ENCODE assay signal across 19 cellular contexts in the genomic region with DNA sequence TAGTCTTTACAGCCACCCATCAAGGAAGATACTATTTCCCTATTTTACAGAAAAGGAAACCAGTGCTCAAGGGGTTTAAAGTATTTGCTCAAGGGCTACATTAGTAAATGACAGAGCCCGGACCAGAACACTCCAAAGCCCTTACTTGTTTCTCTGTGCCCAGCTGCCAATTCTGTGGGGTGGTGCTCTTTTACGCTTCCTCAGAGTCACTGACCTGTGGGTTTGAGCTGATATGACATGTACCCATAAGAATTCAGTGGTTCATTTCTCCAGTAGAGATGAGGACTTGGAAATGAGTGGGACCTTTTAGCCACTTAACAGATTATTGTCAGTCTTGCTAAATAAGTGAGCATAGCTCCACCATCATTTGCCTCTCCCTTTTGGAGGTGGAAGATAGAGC. TPM values are rescaled to one million over a fixed set of nuclear protein-coding genes. Genes with fewer than 3 reads are reported as not detected.
"Had no signal": no experiment of that assay in that cellular context is flagged by ENCODE, and none has a peak within 500 bp of the region (broad histone marks: within the 10 kb centered on the region; RNA-seq: fewer than 3 reads in every experiment).

No MANE protein-coding gene starts in this region.

- H3K4me2 ChIP-seq: hepatocyte had no signal

- H3K79me2 ChIP-seq: hepatocyte had no signal

- DNase-seq: activated B cell treated with CpG ODN at 0.5 μM for 24 hours; activated CD4-positive, alpha-beta T cell treated with anti-CD3 and anti-CD28 coated beads, Interleukin-2, amount 10 ng/mL, durations not matched to agents 24 days and 14 days; activated CD8-positive, alpha-beta memory T cell treated with anti-CD3 and anti-CD28 coated beads for 24 hours; activated naive CD4-positive, alpha-beta T cell treated with anti-CD3 and anti-CD28 coated beads, Interleukin-2, amount 10 ng/mL, durations not matched to agents 7 days and 5 days; cortex of kidney; effector memory CD4-positive, alpha-beta T cell; naive thymus-derived CD8-positive, alpha-beta T cell; retina; stimulated activated CD4-positive, alpha-beta T cell treated with anti-CD3 and anti-CD28 coated beads, Interleukin-15, amount 100 ng/mL, for 24 hours; stimulated activated CD4-positive, alpha-beta T cell treated with anti-CD3 and anti-CD28 coated beads, Interleukin-4, amount 100 ng/mL, for 4 hours; stomach; tibial artery had no signal

- ATAC-seq: activated T-helper 17 cell treated with anti-CD3 and anti-CD28 coated beads, Interleukin-2, amount 50 U/mL, for 72 hours; naive thymus-derived CD8-positive, alpha-beta T cell had no signal

- H3K9me3 ChIP-seq: neutrophil, tibial artery had no signal

- H2AFZ ChIP-seq: hepatocyte had no signal

- H3K36me3 ChIP-seq: neutrophil, stomach, tibial artery had no signal

- H3K27me3 ChIP-seq: hepatocyte, tibial artery had no signal

- H3K4me3 ChIP-seq: hepatocyte, lung, stomach, tibial artery had no signal

- H3K27ac ChIP-seq: hepatocyte, neutrophil, stomach, tibial artery had no signal

- H3K4me1 ChIP-seq: stomach had no signal

RNA-seq across cellular contexts. Expression of a gene that starts 37.4 kb away (rescaled TPM):
- total RNA-seq: activated B cell treated with CpG ODN at 0.5 μM for 24 hours; activated CD4-positive, alpha-beta T cell treated with anti-CD3 and anti-CD28 coated beads, Interleukin-2, amount 10 ng/mL, durations not matched to agents 24 days and 14 days; activated T-helper 17 cell treated with anti-CD3 and anti-CD28 coated beads, Interleukin-2, amount 50 U/mL, for 72 hours; epithelial cell of proximal tubule; hepatocyte; kidney epithelial cell; naive thymus-derived CD8-positive, alpha-beta T cell; skeletal muscle tissue; stomach had no signal

RNA-seq across cellular contexts. Expression of a gene that starts 41.8 kb away (rescaled TPM):
- total RNA-seq: activated B cell treated with CpG ODN at 0.5 μM for 24 hours; activated CD4-positive, alpha-beta T cell treated with anti-CD3 and anti-CD28 coated beads, Interleukin-2, amount 10 ng/mL, durations not matched to agents 24 days and 14 days; activated T-helper 17 cell treated with anti-CD3 and anti-CD28 coated beads, Interleukin-2, amount 50 U/mL, for 72 hours; naive thymus-derived CD8-positive, alpha-beta T cell had no signal
